21 cellular contexts compared by ENCODE assay signal in genomic region chr3:148333091-148333490, GRCh38.
DNase-seq lines count a peak whose midpoint lies in the region; ATAC-seq and TF ChIP-seq lines count a peak whose summit lies in the region.
"Had no signal": no experiment of that assay in that cellular context is flagged by ENCODE, and none has a peak within 500 bp of the region (broad histone marks: within the 10 kb centered on the region; RNA-seq: fewer than 3 reads in every experiment).

No MANE protein-coding gene starts in this region.

- no peaks in the 10 kb centered on the region for H3K36me3 ChIP-seq in left lung
- H3K36me3 ChIP-seq: esophagus squamous epithelium, gastrocnemius medialis, transverse colon had no signal

- peak; percentile 12 for DNase-seq in DMS153 treated with DMSO at 0.1 percent for 48 hours (lab: John Stamatoyannopoulos, UW; ENCODE audit: unreplicated experiment)
- peak; percentile 62 for DNase-seq in M059J (ENCODE audit: low read depth)
- peak; percentile 39 for DNase-seq in SHP77 treated with DMSO at 0.1 percent for 48 hours (lab: John Stamatoyannopoulos, UW)
- DNase-seq in left lung = no peak
- DNase-seq in LoVo (ENCODE audit: low spot score) = no peak
- DNase-seq in OCI-M2 (lab: John Stamatoyannopoulos, UW; ENCODE audit: unreplicated experiment) = no peak
- DNase-seq: activated CD4-positive, alpha-beta memory T cell treated with anti-CD3 and anti-CD28 coated beads, Interleukin-2, amount 10 ng/mL, durations not matched to agents 7 days and 5 days; activated gamma-delta T cell; activated T-cell treated with anti-CD3 and anti-CD28 coated beads for 4 hours; CD4-positive, CD25-positive, alpha-beta regulatory T cell; DMS79 treated with DMSO at 0.1 percent for 48 hours; effector CD4-positive, alpha-beta T cell; esophagus squamous epithelium; gastrocnemius medialis; right cardiac atrium; SIG-M5; transverse colon had no signal

- no peak for TF ChIP-seq CTCF in left lung (IDR thresholded peaks at IDR 0.05)

- ATAC-seq in left lung = peak; percentile 62
- no peak for ATAC-seq in HG03460 (IDR thresholded peaks at IDR 0.05; ENCODE audit: unreplicated experiment)
- ATAC-seq in GM19467 (IDR thresholded peaks at IDR 0.05; ENCODE audit: unreplicated experiment) = no peak
- ATAC-seq: activated CD4-positive, CD25-positive, alpha-beta regulatory T cell treated with anti-CD3 and anti-CD28 coated beads, Interleukin-2, amount 50 U/mL, for 24 hours; gastrocnemius medialis; GM12878; right cardiac atrium had no signal

- no peak overlapping the region for H3K4me3 ChIP-seq in left lung
- H3K4me3 ChIP-seq: esophagus squamous epithelium, gastrocnemius medialis, GM12878, transverse colon had no signal

- H3K27me3 ChIP-seq in left lung = no peaks in the 10 kb centered on the region
- H3K27me3 ChIP-seq: esophagus squamous epithelium, gastrocnemius medialis, transverse colon had no signal

- H3K4me1 ChIP-seq in left lung = no peaks in the 10 kb centered on the region
- H3K4me1 ChIP-seq: esophagus squamous epithelium, gastrocnemius medialis, transverse colon had no signal

- intact Hi-C loops in left lung (cut with DNase I) = no loop called here

- H3K9me3 ChIP-seq in left lung = peaks cover 0 to 4% of the 10 kb centered on the region in 2 donors
- H3K9me3 ChIP-seq: esophagus squamous epithelium, gastrocnemius medialis, transverse colon had no signal

- H3K27ac ChIP-seq in left lung = no peak overlapping the region
- H3K27ac ChIP-seq: esophagus squamous epithelium, gastrocnemius medialis, transverse colon had no signal

Comparison
In these comparisons a context has a peak if more than half of its experiments do, and no peak if none do; other contexts are left out.
1. DNase-seq: peak in DMS153 treated with DMSO at 0.1 percent for 48 hours (single experiment), M059J (single experiment) and SHP77 treated with DMSO at 0.1 percent for 48 hours (single experiment); none in left lung (0 of 2), LoVo (single experiment) and OCI-M2 (single experiment).